In the genomic region with DNA sequence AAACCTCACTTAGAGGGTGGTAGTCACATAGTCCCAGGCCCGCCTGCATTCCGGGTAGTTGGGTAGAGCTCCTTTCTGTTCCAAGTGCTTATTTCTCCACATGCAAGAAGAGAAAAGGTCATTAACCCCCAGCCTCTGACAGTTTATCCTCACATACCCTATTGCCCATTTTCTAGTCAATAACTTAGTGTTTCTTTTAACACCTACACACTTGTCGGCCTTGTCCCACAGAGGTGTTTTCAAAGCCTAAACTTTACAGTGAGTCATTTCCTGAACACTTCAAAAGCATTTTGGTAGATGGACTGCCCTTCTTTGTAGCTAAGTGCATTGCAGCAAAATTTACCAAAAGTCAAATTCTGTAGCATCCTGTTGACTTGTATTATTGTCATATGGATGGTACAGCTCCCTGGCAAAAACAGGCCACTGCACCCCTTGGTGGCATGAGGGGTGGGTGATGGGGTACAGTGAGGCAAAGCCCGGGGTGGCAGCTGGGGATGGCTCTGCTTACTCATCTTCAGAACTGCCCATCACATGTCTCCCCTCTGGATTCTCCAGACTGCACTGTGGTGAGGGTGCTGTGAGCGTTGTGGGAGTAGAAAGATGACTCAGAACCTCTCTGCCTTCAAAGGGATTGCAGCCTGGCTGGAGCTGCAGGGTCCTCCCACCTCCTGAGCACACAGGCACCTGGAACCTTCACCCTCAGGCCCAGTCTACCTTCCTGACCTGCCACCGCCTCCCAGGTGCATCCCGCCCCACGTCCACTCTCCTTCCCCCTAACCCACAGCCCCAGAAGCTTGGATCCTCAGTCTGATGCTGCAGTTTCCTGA, we compare ENCODE assay signal across 9 cellular contexts. TPM values are rescaled to one million over a fixed set of nuclear protein-coding genes. Genes with fewer than 3 reads are reported as not detected.
A peak's percentile ranks its signal among the peaks of the same experiment; 100 is the strongest.
DNase-seq lines count a peak whose midpoint lies in the region; ATAC-seq and TF ChIP-seq lines count a peak whose summit lies in the region.
"Had no signal": no experiment of that assay in that cellular context is flagged by ENCODE, and none has a peak within 500 bp of the region (broad histone marks: within the 10 kb centered on the region; RNA-seq: fewer than 3 reads in every experiment).

No MANE protein-coding gene starts in this region.

- peaks cover 61% of the 10 kb centered on the region for H3K4me1 Mint-ChIP-seq in activated CD8-positive, alpha-beta memory T cell treated with anti-CD3 and anti-CD28 coated beads, Interleukin-2, amount 10 ng/mL, durations not matched to agents 7 days and 5 days

- no peak overlapping the region for H3K27ac ChIP-seq in ascending aorta

- no peaks in the 10 kb centered on the region for H3K27me3 Mint-ChIP-seq in activated CD8-positive, alpha-beta memory T cell treated with anti-CD3 and anti-CD28 coated beads, Interleukin-2, amount 10 ng/mL, durations not matched to agents 7 days and 5 days

- ATAC-seq in HG03439 (IDR thresholded peaks at IDR 0.05; ENCODE audit: unreplicated experiment) = peak; percentile 45
- ATAC-seq in activated CD8-positive, alpha-beta memory T cell treated with anti-CD3 and anti-CD28 coated beads, Interleukin-2, amount 10 ng/mL, durations not matched to agents 7 days and 5 days = peak; percentile 89

- in situ Hi-C loops in Caki2 (cut with HindIII; ENCODE audit: low pct_unique_long_range_greater_than_20kb, low sequenced_read_pairs) = no loop called here

- no peaks in the 10 kb centered on the region for H3K4me1 ChIP-seq in ascending aorta

- no peaks in the 10 kb centered on the region for H3K36me3 Mint-ChIP-seq in activated CD8-positive, alpha-beta memory T cell treated with anti-CD3 and anti-CD28 coated beads, Interleukin-2, amount 10 ng/mL, durations not matched to agents 7 days and 5 days

- H3K27me3 ChIP-seq in ascending aorta = no peaks in the 10 kb centered on the region

- intact Hi-C loops in ascending aorta (cut with DNase I) = no loop called here

- CTCF ChIA-PET in activated CD8-positive, alpha-beta memory T cell treated with anti-CD3 and anti-CD28 coated beads, Interleukin-2, amount 10 ng/mL, durations not matched to agents 7 days and 5 days (lab: Charles Lee) = interaction anchor here (1.1 to 2.7 kb wide), 5 partner anchors 10 to 87 kb away, joined by 3 to 20 read pairs (median 6); no protein-coding TSS in a partner anchor

- H3K9me3 Mint-ChIP-seq in activated CD8-positive, alpha-beta memory T cell treated with anti-CD3 and anti-CD28 coated beads, Interleukin-2, amount 10 ng/mL, durations not matched to agents 7 days and 5 days (ENCODE audit: low read depth) = no peaks in the 10 kb centered on the region

- TF ChIP-seq CTCF in fibroblast of the aortic adventitia (IDR thresholded peaks at IDR 0.05; ENCODE audit: insufficient read depth, low read length) = no peak
- TF ChIP-seq CTCF in ascending aorta (IDR thresholded peaks at IDR 0.05) = no peak

- H3K27ac Mint-ChIP-seq in activated CD8-positive, alpha-beta memory T cell treated with anti-CD3 and anti-CD28 coated beads, Interleukin-2, amount 10 ng/mL, durations not matched to agents 7 days and 5 days = peak overlapping the region; percentile 98

- H3K4me3 ChIP-seq in fibroblast of the aortic adventitia (ENCODE audit: low read depth, low read length) (no peak overlapping the region), ascending aorta (no peak overlapping the region)

- peak overlapping the region; percentile 21 for H3K4me3 Mint-ChIP-seq in activated CD8-positive, alpha-beta memory T cell treated with anti-CD3 and anti-CD28 coated beads, Interleukin-2, amount 10 ng/mL, durations not matched to agents 7 days and 5 days

- H3K9me3 ChIP-seq in ascending aorta = no peaks in the 10 kb centered on the region

- H3K36me3 ChIP-seq in ascending aorta = no peaks in the 10 kb centered on the region

- DNase-seq in Caki2 (ENCODE audit: low read depth) (peak; percentile 53), fibroblast of the aortic adventitia (ENCODE audit: low read depth) (peak; percentile 55), ascending aorta (ENCODE audit: low spot score in 2 of 2) (no peak), NCI-H446 treated with DMSO at 0.1 percent for 48 hours (lab: John Stamatoyannopoulos, UW) (no peak), mucosa of gallbladder (ENCODE audit: low spot score) (no peak)
- DNase-seq in activated CD8-positive, alpha-beta memory T cell treated with anti-CD3 and anti-CD28 coated beads, Interleukin-2, amount 10 ng/mL, durations not matched to agents 7 days and 5 days = peak; percentile 86
- peak; percentile 25 to 57 for DNase-seq in stimulated activated CD4-positive, alpha-beta T cell treated with anti-CD3 and anti-CD28 coated beads, Interleukin-4, amount 100 ng/mL, for 48 hours (ENCODE audit: low read depth in 2 of 2)

RNA-seq across cellular contexts. Expression of a gene that starts 45.8 kb away (rescaled TPM):
- not detected in 2 replicates for total RNA-seq in Caki2 (2014; rRNA removed; shearing (Covaris generic); ENCODE audit: low replicate concordance)
- not detected for total RNA-seq in activated CD8-positive, alpha-beta memory T cell treated with anti-CD3 and anti-CD28 coated beads, Interleukin-2, amount 10 ng/mL, durations not matched to agents 7 days and 5 days
- total RNA-seq in fibroblast of the aortic adventitia (ENCODE audit: low replicate concordance) = not detected in 2 replicates
- not detected for total RNA-seq in ascending aorta
- not detected for total RNA-seq in mucosa of gallbladder
- total RNA-seq: glomerular endothelial cell had no signal

Comparison
In these comparisons a context has a peak if more than half of its experiments do, and no peak if none do; other contexts are left out.
1. DNase-seq: peak in Caki2 (single experiment), activated CD8-positive, alpha-beta memory T cell treated with anti-CD3 and anti-CD28 coated beads, Interleukin-2, amount 10 ng/mL, durations not matched to agents 7 days and 5 days (single experiment), fibroblast of the aortic adventitia (single experiment) and stimulated activated CD4-positive, alpha-beta T cell treated with anti-CD3 and anti-CD28 coated beads, Interleukin-4, amount 100 ng/mL, for 48 hours (2 of 2); none in ascending aorta (0 of 2), NCI-H446 treated with DMSO at 0.1 percent for 48 hours (single experiment) and mucosa of gallbladder (single experiment).